17 cellular contexts compared by ENCODE assay signal in the genomic region with DNA sequence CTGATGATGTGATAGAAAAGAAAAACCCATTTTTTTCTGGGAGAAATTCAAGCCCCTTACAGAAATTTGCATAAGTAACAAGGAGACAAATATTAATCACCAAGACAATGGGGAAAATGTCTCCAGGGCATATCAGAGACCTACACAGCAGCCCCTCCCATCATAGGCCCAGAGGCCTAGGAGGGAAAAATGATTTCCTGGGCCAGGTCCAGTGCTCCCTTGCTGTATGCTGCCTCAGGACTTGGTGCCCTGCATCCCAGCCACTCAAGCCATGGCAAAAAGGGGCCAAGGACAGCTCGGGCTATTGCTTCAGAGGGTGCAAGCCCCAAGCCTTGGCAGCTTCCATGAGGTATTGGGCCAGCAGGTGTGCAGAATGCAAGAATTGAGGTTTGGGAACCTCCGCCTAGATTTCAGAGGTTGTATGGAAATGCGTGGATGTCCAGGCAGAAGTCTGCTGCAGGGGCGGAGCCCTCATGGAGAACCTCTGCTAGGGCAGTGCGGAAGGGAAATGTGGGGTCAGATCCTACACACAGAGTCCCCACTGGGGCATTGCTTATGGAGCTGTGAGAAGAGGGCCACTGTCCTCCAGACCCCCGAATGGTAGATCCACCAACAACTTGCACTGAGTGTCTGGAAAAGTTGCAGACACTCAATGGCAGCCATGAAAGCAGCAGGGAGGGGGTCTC. TPM values are rescaled to one million over a fixed set of nuclear protein-coding genes. Genes with fewer than 3 reads are reported as not detected.
A peak's percentile ranks its signal among the peaks of the same experiment; 100 is the strongest.
DNase-seq lines count a peak whose midpoint lies in the region; ATAC-seq, FAIRE-seq and TF ChIP-seq lines count a peak whose summit lies in the region.
"Had no signal": no experiment of that assay in that cellular context is flagged by ENCODE, and none has a peak within 500 bp of the region (broad histone marks: within the 10 kb centered on the region; RNA-seq: fewer than 3 reads in every experiment).

No MANE protein-coding gene starts in this region.

- H3K4me1 Mint-ChIP-seq in activated naive CD4-positive, alpha-beta T cell treated with anti-CD3 and anti-CD28 coated beads for 36 hours (ENCODE audit: low read depth): peaks cover 14% of the 10 kb centered on the region
- peaks cover 7% of the 10 kb centered on the region for H3K4me1 Mint-ChIP-seq in activated naive CD4-positive, alpha-beta T cell treated with anti-CD3 and anti-CD28 coated beads, Interleukin-2, amount 10 ng/mL, durations not matched to agents 7 days and 5 days

- TF ChIP-seq POLR2A in HCT116 (IDR thresholded peaks at IDR 0.05; ENCODE audit: borderline replicate concordance, extremely low read depth, insufficient read depth, insufficient read length) (no peak), K562 (conservative IDR thresholded peaks at IDR 0.05) (no peak)

- H3K9me2 ChIP-seq in HCT116 (ENCODE audit: insufficient read depth): no peaks in the 10 kb centered on the region

- H3K4me3 ChIP-seq in HCT116 (replicated peaks in 1 of 2; ENCODE audit: low read depth in 1 of 2, low read length in 2 of 2) (no peak overlapping the region), K562 (no peak overlapping the region)

- H4K20me1 ChIP-seq in HCT116 (ENCODE audit: insufficient read depth) (no peaks in the 10 kb centered on the region), K562 (replicated peaks; ENCODE audit: control insufficient read depth, insufficient read depth, low read length) (no peaks in the 10 kb centered on the region)

- RAD21 ChIA-PET in HCT116 (lab: Charles Lee; ENCODE audit: low non-redundant PET in 1 of 2, low total read pairs in 2 of 2, uncharacterized antibody in 2 of 2, unreplicated experiment in 2 of 2): no interaction called here

- peaks cover 5% of the 10 kb centered on the region for H3K27me3 Mint-ChIP-seq in activated naive CD4-positive, alpha-beta T cell treated with anti-CD3 and anti-CD28 coated beads for 36 hours (ENCODE audit: low read depth)
- peaks cover 20% of the 10 kb centered on the region for H3K27me3 Mint-ChIP-seq in activated naive CD4-positive, alpha-beta T cell treated with anti-CD3 and anti-CD28 coated beads, Interleukin-2, amount 10 ng/mL, durations not matched to agents 7 days and 5 days
- H3K27me3 Mint-ChIP-seq: CD4-positive, CD25-positive, alpha-beta regulatory T cell; CD8-positive, alpha-beta memory T cell had no signal

- TF ChIP-seq EP300 in K562 (IDR thresholded peaks at IDR 0.05; ENCODE audit: low read length): no peak

- ATAC-seq in HCT116 (no peak), K562 (no peak)

- POLR2A ChIA-PET in HCT116 (lab: Charles Lee): no interaction called here
- POLR2A ChIA-PET in K562 (lab: Yijun Ruan, JAX): no interaction called here

- H3K9me3 Mint-ChIP-seq in activated naive CD4-positive, alpha-beta T cell treated with anti-CD3 and anti-CD28 coated beads for 36 hours: peaks cover 25% of the 10 kb centered on the region
- H3K9me3 Mint-ChIP-seq in activated naive CD4-positive, alpha-beta T cell treated with anti-CD3 and anti-CD28 coated beads, Interleukin-2, amount 10 ng/mL, durations not matched to agents 7 days and 5 days: peaks cover 28% of the 10 kb centered on the region

- H3K4me1 ChIP-seq in HCT116 (ENCODE audit: control insufficient read depth in 1 of 2, insufficient read depth in 2 of 2, low read length in 2 of 2): peaks cover 3% of the 10 kb centered on the region in 2 experiments; a peak in 3 of 4 replicates
- H3K4me1 ChIP-seq in K562 (replicated peaks in 1 of 2; ENCODE audit: control insufficient read depth in 2 of 2, insufficient read depth in 2 of 2, low read length in 2 of 2): peaks cover under 1% of the 10 kb centered on the region in 2 experiments; a peak in 3 of 5 replicates

- peak; percentile 31 for DNase-seq in activated naive CD4-positive, alpha-beta T cell treated with anti-CD3 and anti-CD28 coated beads for 36 hours
- no peak for DNase-seq in activated naive CD4-positive, alpha-beta T cell treated with anti-CD3 and anti-CD28 coated beads, Interleukin-2, amount 10 ng/mL, durations not matched to agents 7 days and 5 days
- DNase-seq in HCT116 (ENCODE audit: low read depth, low spot score) (no peak), K562 (ENCODE audit: extremely low read depth in 1 of 4, low spot score in 3 of 4) (no peak), D721Med (ENCODE audit: insufficient read length, low spot score) (no peak), DMS 273 treated with DMSO at 0.1 percent for 48 hours (lab: John Stamatoyannopoulos, UW) (no peak), NCI-H1694 treated with DMSO at 0.1 percent for 48 hours (lab: John Stamatoyannopoulos, UW) (no peak)
- DNase-seq: 8988T; C1 segment of cervical spinal cord; CD4-positive, CD25-positive, alpha-beta regulatory T cell; CD8-positive, alpha-beta memory T cell; COR-L47; GDM1; GOT3; H7 had no signal

- no peaks in the 10 kb centered on the region for H3K9me1 ChIP-seq in K562 (ENCODE audit: control insufficient read depth, insufficient read depth, low read length)

- H3K4me3 Mint-ChIP-seq in activated naive CD4-positive, alpha-beta T cell treated with anti-CD3 and anti-CD28 coated beads for 36 hours: no peak overlapping the region
- no peak overlapping the region for H3K4me3 Mint-ChIP-seq in activated naive CD4-positive, alpha-beta T cell treated with anti-CD3 and anti-CD28 coated beads, Interleukin-2, amount 10 ng/mL, durations not matched to agents 7 days and 5 days

- intact Hi-C loops in activated naive CD4-positive, alpha-beta T cell treated with anti-CD3 and anti-CD28 coated beads for 36 hours (cut with micrococcal nuclease): no loop called here
- intact Hi-C loops in HCT116 (cut with micrococcal nuclease): no loop called here
- intact Hi-C loops in K562 (cut with micrococcal nuclease): no loop called here

- in situ Hi-C loops in K562 (cut with MboI): no loop called here

- BruUV-seq in HCT116 (replicated peaks; lab: Mats Ljungman, UMichigan): no TSS peak
- BruUV-seq in K562 (replicated peaks; lab: Mats Ljungman, UMichigan): no TSS peak

- TF ChIP-seq RAD21 in HCT116 (IDR thresholded peaks at IDR 0.05; ENCODE audit: low read depth): no peak
- no peak for TF ChIP-seq RAD21 in K562 (CRISPR knock-in tag; conservative IDR thresholded peaks at IDR 0.05 in 1 of 2, IDR thresholded peaks at IDR 0.05 in 1 of 2)

- H3K9ac ChIP-seq in HCT116 (ENCODE audit: low read length) (no peak overlapping the region), K562 (ENCODE audit: insufficient read depth in 1 of 2, low read depth in 2 of 2, low read length in 2 of 2) (no peak overlapping the region)

- H3K36me3 Mint-ChIP-seq in activated naive CD4-positive, alpha-beta T cell treated with anti-CD3 and anti-CD28 coated beads for 36 hours (ENCODE audit: low read depth): peaks cover 25% of the 10 kb centered on the region
- H3K36me3 Mint-ChIP-seq in activated naive CD4-positive, alpha-beta T cell treated with anti-CD3 and anti-CD28 coated beads, Interleukin-2, amount 10 ng/mL, durations not matched to agents 7 days and 5 days: peaks cover 11% of the 10 kb centered on the region

- H3K79me2 ChIP-seq in HCT116 (ENCODE audit: insufficient read depth, low read length) (no peaks in the 10 kb centered on the region), K562 (ENCODE audit: control insufficient read depth, insufficient read depth, low read length) (no peaks in the 10 kb centered on the region)

- WGBS in K562 (ENCODE audit: insufficient coverage, low coverage, missing lambda C conversion rate): 22% methylated on average over 6 of the region's 6 CpGs

- H2AFZ ChIP-seq in HCT116 (ENCODE audit: low read depth, low read length, poor library complexity, severe bottlenecking): no peak overlapping the region
- H2AFZ ChIP-seq in K562 (ENCODE audit: low read depth, low read length): no peak overlapping the region

- TF ChIP-seq CTCF in HCT116 (IDR thresholded peaks at IDR 0.05 in 2 of 3, conservative IDR thresholded peaks at IDR 0.05 in 1 of 3; ENCODE audit: borderline replicate concordance in 1 of 3, insufficient read depth in 1 of 3, low read depth in 2 of 3, low read length in 2 of 3) (no peak), K562 (IDR thresholded peaks at IDR 0.05 in 2 of 3, conservative IDR thresholded peaks at IDR 0.05 in 1 of 3; ENCODE audit: insufficient read depth in 2 of 3, low read depth in 1 of 3, low read length in 3 of 3) (no peak), D721Med (IDR thresholded peaks at IDR 0.05; ENCODE audit: insufficient read depth, missing control alignments) (no peak)

- no peak overlapping the region for H3K27ac Mint-ChIP-seq in activated naive CD4-positive, alpha-beta T cell treated with anti-CD3 and anti-CD28 coated beads for 36 hours
- no peak overlapping the region for H3K27ac Mint-ChIP-seq in activated naive CD4-positive, alpha-beta T cell treated with anti-CD3 and anti-CD28 coated beads, Interleukin-2, amount 10 ng/mL, durations not matched to agents 7 days and 5 days
- H3K27ac Mint-ChIP-seq: CD4-positive, CD25-positive, alpha-beta regulatory T cell had no signal

- H3K27ac ChIP-seq in HCT116 (ENCODE audit: low read depth, low read length) (no peak overlapping the region), K562 (ENCODE audit: extremely low read depth, low read depth, low read length) (no peak overlapping the region)

- FAIRE-seq in K562 (lab: Jason Lieb, UNC) (no peak), D721Med (lab: Jason Lieb, UNC) (no peak)

- H3K27me3 ChIP-seq in HCT116 (ENCODE audit: insufficient read depth, low read length): no peaks in the 10 kb centered on the region
- H3K27me3 ChIP-seq in K562 (ENCODE audit: control insufficient read depth in 2 of 2, insufficient read depth in 2 of 2, low read length in 2 of 2): no peaks in the 10 kb centered on the region; a peak in 1 of 5 replicates

- H3K4me2 ChIP-seq in HCT116 (ENCODE audit: low read length) (no peak overlapping the region), K562 (ENCODE audit: insufficient read depth, low read length) (no peak overlapping the region)

- H3K9me3 ChIP-seq in HCT116 (ENCODE audit: control insufficient read depth in 1 of 2, insufficient read depth in 1 of 2, low read depth in 1 of 2, low read length in 2 of 2) (peaks cover 11 to 16% of the 10 kb centered on the region in 2 experiments; a peak in 2 of 4 replicates), K562 (replicated peaks; ENCODE audit: control insufficient read depth, insufficient read depth, low read depth, low read length) (peaks cover 10% of the 10 kb centered on the region)

- H3K36me3 ChIP-seq in HCT116 (ENCODE audit: control insufficient read depth in 1 of 2, insufficient read depth in 2 of 2, low read length in 2 of 2): no peaks in the 10 kb centered on the region
- no peaks in the 10 kb centered on the region for H3K36me3 ChIP-seq in K562 (ENCODE audit: control insufficient read depth, insufficient read depth, low read length)

- CTCF ChIA-PET in activated naive CD4-positive, alpha-beta T cell treated with anti-CD3 and anti-CD28 coated beads for 36 hours (lab: Charles Lee): interaction anchor here (1.5 kb wide), 1 partner anchor 11 kb away, joined by 6 read pairs; no protein-coding TSS in a partner anchor
- CTCF ChIA-PET in activated naive CD4-positive, alpha-beta T cell treated with anti-CD3 and anti-CD28 coated beads, Interleukin-2, amount 10 ng/mL, durations not matched to agents 7 days and 5 days (lab: Charles Lee): interaction anchor here (1.3 kb wide), 1 partner anchor 37 kb away, joined by 3 read pairs; no protein-coding TSS in a partner anchor
- CTCF ChIA-PET in HCT116 (lab: Charles Lee): no interaction called here
- CTCF ChIA-PET in K562 (lab: Yijun Ruan, JAX; ENCODE audit: low intra/inter-chr PET ratio): no interaction called here

RNA-seq across cellular contexts. Expression of a gene that starts 7.6 kb away (rescaled TPM):
- 10 to 100 TPM; 55.3 to 56.7 TPM for total RNA-seq in activated naive CD4-positive, alpha-beta T cell treated with anti-CD3 and anti-CD28 coated beads for 36 hours
- total RNA-seq in HCT116 (2021; ENCODE audit: unreplicated experiment): 44.2 TPM
- 69.1 and 76.8 TPM in 2 replicates for polyA plus RNA-seq in HCT116 (2012)
- 7.3 and 11.0 TPM in 2 replicates for total RNA-seq in K562 (2011; cell fraction: chromatin; rRNA removed; ENCODE audit: low replicate concordance)
- 11.7 and 13.3 TPM in 2 replicates for total RNA-seq in K562 (2011; cell fraction: nucleolus; rRNA removed)
- total RNA-seq in K562 (2011; cell fraction: nucleoplasm; rRNA removed): 9.9 and 11.7 TPM in 2 replicates
- total RNA-seq in K562 (2014; rRNA removed): 12.8 and 17.7 TPM in 2 replicates
- total RNA-seq in K562 (2014; rRNA removed; fragmentation: Illumina TruSeq; extraction: Trizol): 31.6 and 33.8 TPM in 2 replicates
- 32.4 and 35.8 TPM in 2 replicates for total RNA-seq in K562 (2015; rRNA removed; fragmentation: Illumina TruSeq; extraction: Trizol)
- 36.9 and 43.4 TPM in 2 replicates for total RNA-seq in K562 (2021)
- polyA plus RNA-seq in K562 (2011; rRNA removed): 51.6 and 64.0 TPM in 2 replicates
- 71.4 and 85.4 TPM in 2 replicates for polyA plus RNA-seq in K562 (2011; cell fraction: cytosol; rRNA removed)
- 36.6 and 45.8 TPM in 2 replicates for polyA plus RNA-seq in K562 (2011; cell fraction: nucleus; rRNA removed)
- polyA plus RNA-seq in K562 (2012): 37.1 and 77.0 TPM in 2 replicates
- polyA plus RNA-seq in K562 (2014; fragmentation: Illumina TruSeq; extraction: Trizol): 49.7 and 53.9 TPM in 2 replicates
- polyA plus RNA-seq in K562 (2014; fragmentation: Nextera tagmentation; extraction: Ambion mirVana): 10 to 100 TPM; 15.2 to 20.3 TPM
- 62.3 and 62.5 TPM in 2 replicates for polyA plus RNA-seq in K562 (2014; rRNA removed)
- 22.7 and 35.5 TPM in 2 replicates for polyA minus RNA-seq in K562 (2011; rRNA and poly(A)+ RNA removed)
- polyA minus RNA-seq in K562 (2011; cell fraction: cytosol; rRNA and poly(A)+ RNA removed): 13.6 and 15.1 TPM in 2 replicates
- 10.0 and 11.1 TPM in 2 replicates for polyA minus RNA-seq in K562 (2011; cell fraction: nucleus; rRNA and poly(A)+ RNA removed)

RNA-seq across cellular contexts. Expression of a gene that starts 15.5 kb away (rescaled TPM):
- total RNA-seq in activated naive CD4-positive, alpha-beta T cell treated with anti-CD3 and anti-CD28 coated beads for 36 hours: 10 to 100 TPM; 37.7 to 43.8 TPM
- total RNA-seq in HCT116 (2021; ENCODE audit: unreplicated experiment) (71.4 TPM), K562 (2014; rRNA removed) (46.9 and 75.3 TPM in 2 replicates), K562 (2014; rRNA removed; fragmentation: Illumina TruSeq; extraction: Trizol) (27.3 and 31.5 TPM in 2 replicates), K562 (2015; rRNA removed; fragmentation: Illumina TruSeq; extraction: Trizol) (49.2 and 53.0 TPM in 2 replicates), K562 (2021) (75.1 and 79.9 TPM in 2 replicates)
- polyA plus RNA-seq in HCT116 (2012): 115 and 132 TPM in 2 replicates
- total RNA-seq in K562 (2011; cell fraction: chromatin; rRNA removed; ENCODE audit: low replicate concordance): 79.7 and 138 TPM in 2 replicates
- 114 and 122 TPM in 2 replicates for total RNA-seq in K562 (2011; cell fraction: nucleolus; rRNA removed)
- 128 and 181 TPM in 2 replicates for total RNA-seq in K562 (2011; cell fraction: nucleoplasm; rRNA removed)
- polyA plus RNA-seq in K562 (2011; rRNA removed) (14.6 and 42.1 TPM in 2 replicates), K562 (2014; fragmentation: Illumina TruSeq; extraction: Trizol) (105 and 108 TPM in 2 replicates), K562 (2014; fragmentation: Nextera tagmentation; extraction: Ambion mirVana) (10 to 100 TPM; 33.7 to 68.4 TPM), K562 (2014; rRNA removed) (30.9 and 35.4 TPM in 2 replicates)
- 37.1 and 63.7 TPM in 2 replicates for polyA plus RNA-seq in K562 (2011; cell fraction: cytosol; rRNA removed)
- 67.5 and 112 TPM in 2 replicates for polyA plus RNA-seq in K562 (2011; cell fraction: nucleus; rRNA removed)
- 68.0 and 94.6 TPM in 2 replicates for polyA plus RNA-seq in K562 (2012)
- polyA minus RNA-seq in K562 (2011; rRNA and poly(A)+ RNA removed): 19.1 and 23.9 TPM in 2 replicates
- 36.1 and 43.0 TPM in 2 replicates for polyA minus RNA-seq in K562 (2011; cell fraction: cytosol; rRNA and poly(A)+ RNA removed)
- polyA minus RNA-seq in K562 (2011; cell fraction: nucleus; rRNA and poly(A)+ RNA removed): 31.5 and 46.7 TPM in 2 replicates

RNA-seq across cellular contexts. Expression of a gene that starts 22.4 kb away (rescaled TPM):
- 1 to 10 TPM in 1 of 2 experiments, under 1 TPM in 1; 0.59 to 1.0 TPM for total RNA-seq in activated naive CD4-positive, alpha-beta T cell treated with anti-CD3 and anti-CD28 coated beads for 36 hours
- total RNA-seq in HCT116 (2021; ENCODE audit: unreplicated experiment) (0.76 TPM), K562 (2014; rRNA removed) (0.05 TPM in 1 of 2 replicates, not detected in the other), K562 (2014; rRNA removed; fragmentation: Illumina TruSeq; extraction: Trizol) (0.04 and 0.22 TPM in 2 replicates), K562 (2015; rRNA removed; fragmentation: Illumina TruSeq; extraction: Trizol) (not detected in 2 replicates), K562 (2021) (0.20 TPM in 1 of 2 replicates, not detected in the other)
- 0.34 and 0.64 TPM in 2 replicates for polyA plus RNA-seq in HCT116 (2012)
- total RNA-seq in K562 (2011; cell fraction: chromatin; rRNA removed; ENCODE audit: low replicate concordance): not detected in 2 replicates
- total RNA-seq in K562 (2011; cell fraction: nucleolus; rRNA removed): 0.39 and 0.50 TPM in 2 replicates
- total RNA-seq in K562 (2011; cell fraction: nucleoplasm; rRNA removed): 0.44 TPM in 1 of 2 replicates, not detected in the other
- polyA plus RNA-seq in K562 (2011; rRNA removed) (not detected in 2 replicates), K562 (2014; fragmentation: Illumina TruSeq; extraction: Trizol) (0.04 TPM in 1 of 2 replicates, not detected in the other), K562 (2014; fragmentation: Nextera tagmentation; extraction: Ambion mirVana) (not detected), K562 (2014; rRNA removed) (not detected in 2 replicates)
- polyA plus RNA-seq in K562 (2011; cell fraction: cytosol; rRNA removed): 0.03 TPM in 1 of 2 replicates, not detected in the other
- 0.04 and 0.11 TPM in 2 replicates for polyA plus RNA-seq in K562 (2011; cell fraction: nucleus; rRNA removed)
- 0.22 and 0.31 TPM in 2 replicates for polyA plus RNA-seq in K562 (2012)
- polyA minus RNA-seq in K562 (2011; rRNA and poly(A)+ RNA removed): 0.06 TPM in 1 of 2 replicates, not detected in the other
- polyA minus RNA-seq in K562 (2011; cell fraction: cytosol; rRNA and poly(A)+ RNA removed): not detected in 2 replicates
- polyA minus RNA-seq in K562 (2011; cell fraction: nucleus; rRNA and poly(A)+ RNA removed): 0.11 and 0.67 TPM in 2 replicates
- total RNA-seq: CD4-positive, CD25-positive, alpha-beta regulatory T cell; CD8-positive, alpha-beta memory T cell; Daoy; H7 had no signal
- polyA plus RNA-seq: AG04450; CD8-positive, alpha-beta memory T cell had no signal

RNA-seq across cellular contexts. Expression of a gene that starts 37.5 kb away (rescaled TPM):
- 10 to 100 TPM; 24.0 to 26.0 TPM for total RNA-seq in activated naive CD4-positive, alpha-beta T cell treated with anti-CD3 and anti-CD28 coated beads for 36 hours
- total RNA-seq in HCT116 (2021; ENCODE audit: unreplicated experiment) (20.5 TPM), K562 (2014; rRNA removed) (11.1 and 17.5 TPM in 2 replicates), K562 (2014; rRNA removed; fragmentation: Illumina TruSeq; extraction: Trizol) (14.3 and 15.3 TPM in 2 replicates), K562 (2015; rRNA removed; fragmentation: Illumina TruSeq; extraction: Trizol) (16.4 and 17.5 TPM in 2 replicates), K562 (2021) (20.4 and 23.9 TPM in 2 replicates)
- polyA plus RNA-seq in HCT116 (2012): 21.2 and 26.3 TPM in 2 replicates
- 34.4 and 53.1 TPM in 2 replicates for total RNA-seq in K562 (2011; cell fraction: chromatin; rRNA removed; ENCODE audit: low replicate concordance)
- 52.6 and 58.5 TPM in 2 replicates for total RNA-seq in K562 (2011; cell fraction: nucleolus; rRNA removed)
- total RNA-seq in K562 (2011; cell fraction: nucleoplasm; rRNA removed): 50.7 and 61.6 TPM in 2 replicates
- polyA plus RNA-seq in K562 (2011; rRNA removed) (18.2 and 20.2 TPM in 2 replicates), K562 (2014; fragmentation: Illumina TruSeq; extraction: Trizol) (14.6 and 15.7 TPM in 2 replicates), K562 (2014; fragmentation: Nextera tagmentation; extraction: Ambion mirVana) (10 to 100 TPM; 16.4 to 25.2 TPM), K562 (2014; rRNA removed) (20.4 and 23.1 TPM in 2 replicates)
- polyA plus RNA-seq in K562 (2011; cell fraction: cytosol; rRNA removed): 35.0 and 82.1 TPM in 2 replicates
- polyA plus RNA-seq in K562 (2011; cell fraction: nucleus; rRNA removed): 19.4 and 23.5 TPM in 2 replicates
- 13.0 and 20.4 TPM in 2 replicates for polyA plus RNA-seq in K562 (2012)
- polyA minus RNA-seq in K562 (2011; rRNA and poly(A)+ RNA removed): 23.2 and 26.3 TPM in 2 replicates
- polyA minus RNA-seq in K562 (2011; cell fraction: cytosol; rRNA and poly(A)+ RNA removed): 15.1 and 22.5 TPM in 2 replicates
- 19.5 and 28.4 TPM in 2 replicates for polyA minus RNA-seq in K562 (2011; cell fraction: nucleus; rRNA and poly(A)+ RNA removed)

RNA-seq across cellular contexts. Expression of a gene that starts 52.3 kb away (rescaled TPM):
- total RNA-seq in activated naive CD4-positive, alpha-beta T cell treated with anti-CD3 and anti-CD28 coated beads for 36 hours: 10 to 100 TPM; 28.4 to 31.4 TPM
- 100 TPM for total RNA-seq in HCT116 (2021; ENCODE audit: unreplicated experiment)
- 115 and 117 TPM in 2 replicates for polyA plus RNA-seq in HCT116 (2012)
- total RNA-seq in K562 (2011; cell fraction: chromatin; rRNA removed; ENCODE audit: low replicate concordance): 3.6 and 8.4 TPM in 2 replicates
- 8.3 and 10.0 TPM in 2 replicates for total RNA-seq in K562 (2011; cell fraction: nucleolus; rRNA removed)
- total RNA-seq in K562 (2011; cell fraction: nucleoplasm; rRNA removed): 9.6 and 14.5 TPM in 2 replicates
- total RNA-seq in K562 (2014; rRNA removed): 6.0 and 6.9 TPM in 2 replicates
- total RNA-seq in K562 (2014; rRNA removed; fragmentation: Illumina TruSeq; extraction: Trizol): 6.3 and 7.5 TPM in 2 replicates
- 8.9 and 9.7 TPM in 2 replicates for total RNA-seq in K562 (2015; rRNA removed; fragmentation: Illumina TruSeq; extraction: Trizol)
- 8.7 and 10.7 TPM in 2 replicates for total RNA-seq in K562 (2021)
- 4.7 and 5.3 TPM in 2 replicates for polyA plus RNA-seq in K562 (2011; rRNA removed)
- 3.7 and 4.4 TPM in 2 replicates for polyA plus RNA-seq in K562 (2011; cell fraction: cytosol; rRNA removed)
- 2.4 and 3.4 TPM in 2 replicates for polyA plus RNA-seq in K562 (2011; cell fraction: nucleus; rRNA removed)
- 9.2 and 11.6 TPM in 2 replicates for polyA plus RNA-seq in K562 (2012)
- polyA plus RNA-seq in K562 (2014; fragmentation: Illumina TruSeq; extraction: Trizol): 7.8 and 8.4 TPM in 2 replicates
- 1 to 10 TPM; 2.1 to 4.2 TPM for polyA plus RNA-seq in K562 (2014; fragmentation: Nextera tagmentation; extraction: Ambion mirVana)
- 6.4 and 6.7 TPM in 2 replicates for polyA plus RNA-seq in K562 (2014; rRNA removed)
- 9.0 and 9.1 TPM in 2 replicates for polyA minus RNA-seq in K562 (2011; rRNA and poly(A)+ RNA removed)
- 6.7 and 7.5 TPM in 2 replicates for polyA minus RNA-seq in K562 (2011; cell fraction: cytosol; rRNA and poly(A)+ RNA removed)
- polyA minus RNA-seq in K562 (2011; cell fraction: nucleus; rRNA and poly(A)+ RNA removed): 1.2 and 1.7 TPM in 2 replicates

Comparison
In these comparisons a context has a peak if more than half of its experiments do, and no peak if none do; other contexts are left out.
1. CTCF ChIA-PET loops: an anchor here in activated naive CD4-positive, alpha-beta T cell treated with anti-CD3 and anti-CD28 coated beads for 36 hours (1.5 kb wide) and activated naive CD4-positive, alpha-beta T cell treated with anti-CD3 and anti-CD28 coated beads, Interleukin-2, amount 10 ng/mL, durations not matched to agents 7 days and 5 days (1.3 kb wide); none called in HCT116 and K562.